ENCODE assay signal across 23 cellular contexts in the genomic region with DNA sequence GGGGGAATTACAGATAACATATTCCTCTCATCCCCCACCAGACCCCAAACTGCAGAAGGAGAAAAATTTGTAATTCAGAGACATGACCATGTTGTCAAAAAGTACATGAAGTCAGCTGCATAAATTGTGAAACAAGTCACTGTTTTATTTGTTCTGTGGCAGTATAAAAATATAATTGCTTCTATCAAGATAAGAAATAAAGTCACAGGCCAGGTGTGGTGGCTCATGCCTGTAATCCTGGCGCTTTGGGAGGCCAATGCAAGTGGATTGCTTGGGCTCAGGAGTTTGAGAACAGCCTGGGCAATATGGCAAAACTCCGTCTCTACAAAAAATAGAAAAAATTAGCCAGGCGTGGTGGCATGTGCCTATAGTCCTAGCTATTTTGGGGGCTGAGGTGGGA.
"Had no signal": no experiment of that assay in that cellular context is flagged by ENCODE, and none has a peak within 500 bp of the region (broad histone marks: within the 10 kb centered on the region; RNA-seq: fewer than 3 reads in every experiment).

No MANE protein-coding gene starts in this region.

- H3K36me3 ChIP-seq: esophagus muscularis mucosa, esophagus squamous epithelium, gastrocnemius medialis, gastroesophageal sphincter, heart left ventricle, heart right ventricle had no signal

- H3K27me3 ChIP-seq: dorsolateral prefrontal cortex, esophagus muscularis mucosa, esophagus squamous epithelium, foreskin keratinocyte, gastrocnemius medialis, gastroesophageal sphincter, heart left ventricle, heart right ventricle had no signal

- H3K4me1 ChIP-seq: foreskin keratinocyte had no signal

- ATAC-seq: effector memory CD8-positive, alpha-beta T cell; esophagus mucosa; foreskin keratinocyte; gastrocnemius medialis; gastroesophageal sphincter; heart left ventricle; heart right ventricle had no signal

- H3K27ac ChIP-seq: coronary artery, dorsolateral prefrontal cortex, epithelial cell of prostate, esophagus muscularis mucosa, esophagus squamous epithelium, foreskin keratinocyte, gastrocnemius medialis, gastroesophageal sphincter, heart left ventricle, heart right ventricle had no signal

- H3K4me3 ChIP-seq: coronary artery, dorsolateral prefrontal cortex, esophagus muscularis mucosa, esophagus squamous epithelium, gastrocnemius medialis, gastroesophageal sphincter, heart left ventricle, heart right ventricle had no signal

- H3K9me3 ChIP-seq: esophagus muscularis mucosa, esophagus squamous epithelium, gastrocnemius medialis, gastroesophageal sphincter, heart left ventricle, heart right ventricle had no signal

- DNase-seq: cortex of kidney; dermis blood vessel endothelial cell; dorsolateral prefrontal cortex; effector CD4-positive, alpha-beta T cell; effector CD8-positive, alpha-beta T cell; effector memory CD4-positive, alpha-beta T cell; effector memory CD8-positive, alpha-beta T cell; endodermal cell; erythroblast; esophagus squamous epithelium; foreskin fibroblast; foreskin keratinocyte; foreskin melanocyte; gastrocnemius medialis; glutamatergic neuron; head of caudate nucleus; heart left ventricle; heart right ventricle had no signal
